In genomic region chr14:56187736-56188135, GRCh38 we compare ENCODE assay signal across 25 cellular contexts.
DNase-seq lines count a peak whose midpoint lies in the region; ATAC-seq, FAIRE-seq and TF ChIP-seq lines count a peak whose summit lies in the region.
"Had no signal": no experiment of that assay in that cellular context is flagged by ENCODE, and none has a peak within 500 bp of the region (broad histone marks: within the 10 kb centered on the region; RNA-seq: fewer than 3 reads in every experiment).

No MANE protein-coding gene starts in this region.

- no peak for TF ChIP-seq POLR2A in esophagus squamous epithelium (IDR thresholded peaks at IDR 0.05)

- no peak for ATAC-seq in DND-41 (ENCODE audit: insufficient read depth, low read depth)
- ATAC-seq in GM23338: peak; percentile 81
- no peak for ATAC-seq in GM18873 (IDR thresholded peaks at IDR 0.05; ENCODE audit: low FRiP score, unreplicated experiment)

- H3K4me2 ChIP-seq in DND-41 (ENCODE audit: insufficient read depth, low read length): no peak overlapping the region
- H3K4me2 ChIP-seq in GM23338: no peak overlapping the region
- no peak overlapping the region for H3K4me2 ChIP-seq in mesenchymal stem cell (ENCODE audit: low read length, poor library complexity, severe bottlenecking)
- H3K4me2 ChIP-seq: BLaER1 had no signal

- no peak overlapping the region for H2BK5ac ChIP-seq in mesenchymal stem cell (ENCODE audit: low read depth, low read length, poor library complexity, severe bottlenecking)

- H2BK15ac ChIP-seq in mesenchymal stem cell (ENCODE audit: low read depth, poor library complexity, severe bottlenecking): no peak overlapping the region

- H2AFZ ChIP-seq in DND-41 (ENCODE audit: low read depth, low read length) (no peak overlapping the region), GM23338 (no peak overlapping the region), mesenchymal stem cell (ENCODE audit: low read depth, low read length) (no peak overlapping the region)

- H2BK120ac ChIP-seq in mesenchymal stem cell (ENCODE audit: low read depth, low read length): no peak overlapping the region

- H3K9me3 Mint-ChIP-seq in GM23338: no peaks in the 10 kb centered on the region; the same call in 2 of the 3 replicates

- H4K20me1 ChIP-seq in DND-41 (ENCODE audit: insufficient read depth, low read length): peaks cover 13% of the 10 kb centered on the region; the same call in 1 of the 2 replicates
- H4K20me1 ChIP-seq in GM23338 (replicated peaks; ENCODE audit: insufficient read depth): no peaks in the 10 kb centered on the region

- FAIRE-seq in urothelium cell line (lab: Jason Lieb, UNC): peak; percentile 20
- FAIRE-seq: A204.1, G401.6, GM12891 had no signal

- peaks cover 2% of the 10 kb centered on the region for H3K79me1 ChIP-seq in mesenchymal stem cell (replicated peaks; ENCODE audit: low read length, poor library complexity, severe bottlenecking)

- peak overlapping the region; percentile 47 for H4K91ac ChIP-seq in mesenchymal stem cell (ENCODE audit: low read length)

- no peak overlapping the region for H3K27ac Mint-ChIP-seq in GM23338
- H3K27ac Mint-ChIP-seq: CD4-positive, alpha-beta memory T cell; CD4-positive, CD25-positive, alpha-beta regulatory T cell; CD8-positive, alpha-beta memory T cell had no signal

- H3K4ac ChIP-seq in mesenchymal stem cell (ENCODE audit: low read depth in 1 of 2, low read length in 2 of 2): no peak overlapping the region

- H3K27ac ChIP-seq in DND-41 (ENCODE audit: low read length) (peak overlapping the region; percentile 17; the same call in 1 of the 2 replicates), GM23338 (ENCODE audit: low read depth) (no peak overlapping the region), mesenchymal stem cell (ENCODE audit: low read length, poor library complexity, severe bottlenecking) (no peak overlapping the region), esophagus squamous epithelium (no peak overlapping the region)
- H3K27ac ChIP-seq: BLaER1 had no signal

- H3K79me2 ChIP-seq in DND-41 (ENCODE audit: insufficient read depth, low read length) (peaks cover 100% of the 10 kb centered on the region), GM23338 (replicated peaks; ENCODE audit: insufficient read depth) (peaks cover 14% of the 10 kb centered on the region; the same call in 1 of the 2 replicates)

- no peaks in the 10 kb centered on the region for H3K9me3 ChIP-seq in DND-41 (ENCODE audit: insufficient read depth, low read length, severe bottlenecking)
- H3K9me3 ChIP-seq in mesenchymal stem cell (ENCODE audit: control insufficient read depth, low read length): no peaks in the 10 kb centered on the region
- no peaks in the 10 kb centered on the region for H3K9me3 ChIP-seq in esophagus squamous epithelium
- H3K9me3 ChIP-seq: BE2C, BLaER1 had no signal

- TF ChIP-seq CTCF in DND-41 (IDR thresholded peaks at IDR 0.05; ENCODE audit: borderline replicate concordance, extremely low read depth, low read length, poor library complexity, severe bottlenecking) (no peak), GM23338 (conservative IDR thresholded peaks at IDR 0.05; ENCODE audit: low read depth in 2 of 2) (no peak), esophagus squamous epithelium (IDR thresholded peaks at IDR 0.05) (no peak)

- no peak overlapping the region for H3K23ac ChIP-seq in mesenchymal stem cell (ENCODE audit: low read length in 2 of 2)

- H3K4me1 ChIP-seq in DND-41 (ENCODE audit: insufficient read depth, low read length) (peaks cover 56% of the 10 kb centered on the region), GM23338 (ENCODE audit: insufficient read depth) (no peaks in the 10 kb centered on the region; the same call in 1 of the 2 replicates), mesenchymal stem cell (ENCODE audit: control insufficient read depth, insufficient read depth, low read depth, low read length) (no peaks in the 10 kb centered on the region), esophagus squamous epithelium (peaks cover 0 to 10% (median 0%) of the 10 kb centered on the region in 3 donors)

- no peak overlapping the region for H3K4me3 Mint-ChIP-seq in GM23338
- H3K4me3 Mint-ChIP-seq: CD14-positive monocyte; CD4-positive, CD25-positive, alpha-beta regulatory T cell; CD8-positive, alpha-beta memory T cell had no signal

- H3K9ac ChIP-seq in DND-41 (ENCODE audit: low read depth, low read length) (no peak overlapping the region), mesenchymal stem cell (ENCODE audit: low read length) (no peak overlapping the region)
- H3K9ac ChIP-seq: BLaER1 had no signal

- H3K36me3 Mint-ChIP-seq in GM23338 (ENCODE audit: low read depth): no peaks in the 10 kb centered on the region

- no peak overlapping the region for H3K4me3 ChIP-seq in DND-41 (ENCODE audit: low read depth in 1 of 2, low read length in 2 of 2)
- no peak overlapping the region for H3K4me3 ChIP-seq in GM23338
- no peak overlapping the region for H3K4me3 ChIP-seq in mesenchymal stem cell (ENCODE audit: insufficient read depth in 1 of 2, low read depth in 1 of 2, low read length in 2 of 2)
- no peak overlapping the region for H3K4me3 ChIP-seq in esophagus squamous epithelium
- H3K4me3 ChIP-seq: BLaER1 had no signal

- intact Hi-C loops in esophagus squamous epithelium (cut with DNase I): no loop called here

- no peak overlapping the region for H2BK12ac ChIP-seq in mesenchymal stem cell (ENCODE audit: low read length in 2 of 2)

- peaks cover 19% of the 10 kb centered on the region for H3K36me3 ChIP-seq in DND-41 (ENCODE audit: insufficient read depth, low read length)
- no peaks in the 10 kb centered on the region for H3K36me3 ChIP-seq in GM23338 (ENCODE audit: insufficient read depth)
- no peaks in the 10 kb centered on the region for H3K36me3 ChIP-seq in mesenchymal stem cell (ENCODE audit: control insufficient read depth in 1 of 2, insufficient read depth in 2 of 2, low read depth in 1 of 2, low read length in 2 of 2)
- H3K36me3 ChIP-seq in esophagus squamous epithelium: no peaks in the 10 kb centered on the region
- H3K36me3 ChIP-seq: BE2C had no signal

- 89% methylated on average over 11 of the region's 11 CpGs for WGBS in mesenchymal stem cell
- 92 to 96% methylated on average over 7 to 11 of the region's 11 CpGs for WGBS in esophagus squamous epithelium, 2 donors

- no peaks in the 10 kb centered on the region for H3K9me2 ChIP-seq in GM23338 (ENCODE audit: insufficient read depth)

- H2AK5ac ChIP-seq in mesenchymal stem cell (ENCODE audit: low read length, severe bottlenecking): peak overlapping the region; percentile 5

- H3K27me3 ChIP-seq in DND-41 (ENCODE audit: insufficient read depth, low read length, poor library complexity): no peaks in the 10 kb centered on the region
- H3K27me3 ChIP-seq in GM23338 (ENCODE audit: insufficient read depth): no peaks in the 10 kb centered on the region
- no peaks in the 10 kb centered on the region for H3K27me3 ChIP-seq in mesenchymal stem cell (ENCODE audit: control insufficient read depth in 1 of 2, insufficient read depth in 1 of 2, low read length in 2 of 2)
- no peaks in the 10 kb centered on the region for H3K27me3 ChIP-seq in esophagus squamous epithelium
- H3K27me3 ChIP-seq: BE2C, BLaER1 had no signal

- no peaks in the 10 kb centered on the region for H3K27me3 Mint-ChIP-seq in GM23338 (ENCODE audit: insufficient read depth, low read depth, poor library complexity)
- H3K27me3 Mint-ChIP-seq: CD4-positive, CD25-positive, alpha-beta regulatory T cell; CD8-positive, alpha-beta memory T cell had no signal

- no peak overlapping the region for H4K8ac ChIP-seq in mesenchymal stem cell (ENCODE audit: low read length)

- no peaks in the 10 kb centered on the region for H3F3A ChIP-seq in GM23338 (replicated peaks; ENCODE audit: low read depth)

- peak overlapping the region in 1 of 2 experiments; percentile 55 for H3K18ac ChIP-seq in mesenchymal stem cell (ENCODE audit: low read depth in 1 of 2, low read length in 2 of 2)

- H3K4me1 Mint-ChIP-seq in GM23338: peaks cover 15% of the 10 kb centered on the region
- H3K4me1 Mint-ChIP-seq: CD14-positive monocyte had no signal

- no peak overlapping the region for H3K14ac ChIP-seq in mesenchymal stem cell (ENCODE audit: low read length in 2 of 2)

- no peak for DNase-seq in DND-41
- no peak for DNase-seq in GM23338 (ENCODE audit: low spot score)
- no peak for DNase-seq in mesenchymal stem cell
- no peak for DNase-seq in urothelium cell line (ENCODE audit: low spot score)
- no peak for DNase-seq in NCI-H1694 treated with DMSO at 0.1 percent for 48 hours (lab: John Stamatoyannopoulos, UW)
- DNase-seq in esophagus squamous epithelium (lab: John Stamatoyannopoulos, UW): no peak
- DNase-seq: 8988T; ACHN; BE2C; C1 segment of cervical spinal cord; CD4-positive, alpha-beta memory T cell; CD4-positive, CD25-positive, alpha-beta regulatory T cell; CD8-positive, alpha-beta memory T cell; COR-L47; DMS 273 treated with DMSO at 0.1 percent for 48 hours; DMS153; DMS53; DMS79; GF-D8 had no signal

TF ChIP-seq in GM23338, 12 proteins besides CTCF, POLR2A, EP300 and RAD21 (continues in another document):
- no peak for TF ChIP-seq REST (IDR thresholded peaks at IDR 0.05; ENCODE audit: unreplicated experiment)
